Comparison of ENCODE assay signal across 18 cellular contexts in genomic region chr1:54279457-54279856, GRCh38.
A peak's percentile ranks its signal among the peaks of the same experiment; 100 is the strongest.
DNase-seq lines count a peak whose midpoint lies in the region; ATAC-seq and TF ChIP-seq lines count a peak whose summit lies in the region.
"Had no signal": no experiment of that assay in that cellular context is flagged by ENCODE, and none has a peak within 500 bp of the region (broad histone marks: within the 10 kb centered on the region; RNA-seq: fewer than 3 reads in every experiment).

No MANE protein-coding gene starts in this region.

- POLR2A ChIA-PET in activated CD4-positive, alpha-beta T cell treated with anti-CD3 and anti-CD28 coated beads, Interleukin-2, amount 10 ng/mL, durations not matched to agents 7 days and 5 days (lab: Charles Lee) = no interaction called here
- POLR2A ChIA-PET in naive thymus-derived CD4-positive, alpha-beta T cell (lab: Charles Lee) = interaction anchor here (1.6 kb wide), 1 partner anchor 26 kb away, joined by 3 read pairs; no protein-coding TSS in a partner anchor

- peak overlapping the region; percentile 93 for H3K27ac Mint-ChIP-seq in activated CD4-positive, alpha-beta T cell treated with anti-CD3 and anti-CD28 coated beads, Interleukin-2, amount 10 ng/mL, durations not matched to agents 7 days and 5 days
- peak overlapping the region in 8 of 9 donors; percentile 58 to 97 (median 94) for H3K27ac Mint-ChIP-seq in naive thymus-derived CD4-positive, alpha-beta T cell
- H3K27ac Mint-ChIP-seq: activated CD4-positive, alpha-beta memory T cell treated with anti-CD3 and anti-CD28 coated beads, Interleukin-2, amount 10 ng/mL, durations not matched to agents 7 days and 5 days; CD8-positive, alpha-beta T cell; progenitor cell of endocrine pancreas; stimulated activated memory B cell treated with anti-CD40 and anti-IgM and Interleukin-4, amounts not matched to agents 10 μg/mL and 1 μg/mL and 100 μg/mL, for 72 hours had no signal

- DNase-seq in activated CD4-positive, alpha-beta T cell treated with anti-CD3 and anti-CD28 coated beads, Interleukin-2, amount 10 ng/mL, durations not matched to agents 7 days and 5 days = no peak
- no peak for DNase-seq in activated CD4-positive, alpha-beta T cell treated with anti-CD3 and anti-CD28 coated beads for 1 hour
- no peak for DNase-seq in colonic mucosa
- no peak for DNase-seq in naive thymus-derived CD4-positive, alpha-beta T cell
- DNase-seq in transverse colon = no peak
- DNase-seq in T1000 (lab: John Stamatoyannopoulos, UW) = no peak
- DNase-seq in Karpas-422 = no peak
- DNase-seq: activated CD4-positive, alpha-beta memory T cell treated with anti-CD3 and anti-CD28 coated beads, Interleukin-2, amount 10 ng/mL, durations not matched to agents 7 days and 5 days; CD8-positive, alpha-beta T cell; KG1; NCI-H1694; NCI-H524; stimulated activated CD4-positive, alpha-beta T cell treated with anti-CD3 and anti-CD28 coated beads, Interleukin-4, amount 100 ng/mL, for 1 hour; T-helper 9 cell had no signal

- no peaks in the 10 kb centered on the region for H3K9me3 Mint-ChIP-seq in activated CD4-positive, alpha-beta T cell treated with anti-CD3 and anti-CD28 coated beads, Interleukin-2, amount 10 ng/mL, durations not matched to agents 7 days and 5 days
- H3K9me3 Mint-ChIP-seq in naive thymus-derived CD4-positive, alpha-beta T cell = no peaks in the 10 kb centered on the region
- H3K9me3 Mint-ChIP-seq: activated CD4-positive, alpha-beta memory T cell treated with anti-CD3 and anti-CD28 coated beads, Interleukin-2, amount 10 ng/mL, durations not matched to agents 7 days and 5 days; CD8-positive, alpha-beta T cell; mesothelial cell of epicardium; stimulated activated memory B cell treated with anti-CD40 and anti-IgM and Interleukin-4, amounts not matched to agents 10 μg/mL and 1 μg/mL and 100 μg/mL, for 72 hours had no signal

- 93% methylated on average over 8 of the region's 8 CpGs; no CpG with 5 or more reads in 1 of the 2 donors for WGBS in transverse colon (ENCODE audit: low coverage in 1 of 2), 2 donors

- H2AFZ ChIP-seq in Karpas-422 (ENCODE audit: low read length) = no peak overlapping the region

- no peaks in the 10 kb centered on the region for H3K9me2 ChIP-seq in Karpas-422 (replicated peaks; ENCODE audit: insufficient read depth, low read length)

- no peaks in the 10 kb centered on the region for H3K79me2 ChIP-seq in Karpas-422 (ENCODE audit: low read length)

- CTCF ChIA-PET in activated CD4-positive, alpha-beta T cell treated with anti-CD3 and anti-CD28 coated beads, Interleukin-2, amount 10 ng/mL, durations not matched to agents 7 days and 5 days (lab: Charles Lee) = no interaction called here
- CTCF ChIA-PET in naive thymus-derived CD4-positive, alpha-beta T cell (lab: Charles Lee) = no interaction called here

- H3K4me2 ChIP-seq in Karpas-422 (ENCODE audit: low read depth, low read length, poor library complexity, severe bottlenecking) = no peak overlapping the region

- H3K4me3 Mint-ChIP-seq in activated CD4-positive, alpha-beta T cell treated with anti-CD3 and anti-CD28 coated beads, Interleukin-2, amount 10 ng/mL, durations not matched to agents 7 days and 5 days = no peak overlapping the region
- peak overlapping the region in 1 of 10 donors; percentile 6 for H3K4me3 Mint-ChIP-seq in naive thymus-derived CD4-positive, alpha-beta T cell
- H3K4me3 Mint-ChIP-seq: activated CD4-positive, alpha-beta memory T cell treated with anti-CD3 and anti-CD28 coated beads, Interleukin-2, amount 10 ng/mL, durations not matched to agents 7 days and 5 days; CD8-positive, alpha-beta T cell; mesothelial cell of epicardium; stimulated activated memory B cell treated with anti-CD40 and anti-IgM and Interleukin-4, amounts not matched to agents 10 μg/mL and 1 μg/mL and 100 μg/mL, for 72 hours had no signal

- H3K27ac ChIP-seq in colonic mucosa = peak overlapping the region; percentile 83
- peak overlapping the region; percentile 61 for H3K27ac ChIP-seq in naive thymus-derived CD4-positive, alpha-beta T cell (ENCODE audit: low read depth, low read length)
- H3K27ac ChIP-seq in transverse colon = peak overlapping the region; percentile 88 to 94 (median 89)
- no peak overlapping the region for H3K27ac ChIP-seq in Karpas-422 (ENCODE audit: low read length)

- no peak for TF ChIP-seq EP300 in transverse colon (IDR thresholded peaks at IDR 0.05; ENCODE audit: low read depth)

- TF ChIP-seq POLR2A in transverse colon (IDR thresholded peaks at IDR 0.05) = no peak

- peaks cover 30% of the 10 kb centered on the region for H3K36me3 Mint-ChIP-seq in activated CD4-positive, alpha-beta T cell treated with anti-CD3 and anti-CD28 coated beads, Interleukin-2, amount 10 ng/mL, durations not matched to agents 7 days and 5 days (ENCODE audit: low read depth)
- peaks cover 4 to 18% (median 14%) of the 10 kb centered on the region in 5 donors for H3K36me3 Mint-ChIP-seq in naive thymus-derived CD4-positive, alpha-beta T cell

- H3K27me3 ChIP-seq in colonic mucosa (no peaks in the 10 kb centered on the region), transverse colon (no peaks in the 10 kb centered on the region), Karpas-422 (ENCODE audit: low read length) (no peaks in the 10 kb centered on the region)
- H3K27me3 ChIP-seq in naive thymus-derived CD4-positive, alpha-beta T cell (ENCODE audit: control insufficient read depth in 2 of 2, insufficient read depth in 2 of 2, low read length in 2 of 2) = no peaks in the 10 kb centered on the region

- no peaks in the 10 kb centered on the region for H3K27me3 Mint-ChIP-seq in activated CD4-positive, alpha-beta T cell treated with anti-CD3 and anti-CD28 coated beads, Interleukin-2, amount 10 ng/mL, durations not matched to agents 7 days and 5 days
- no peaks in the 10 kb centered on the region for H3K27me3 Mint-ChIP-seq in naive thymus-derived CD4-positive, alpha-beta T cell
- H3K27me3 Mint-ChIP-seq: activated CD4-positive, alpha-beta memory T cell treated with anti-CD3 and anti-CD28 coated beads, Interleukin-2, amount 10 ng/mL, durations not matched to agents 7 days and 5 days; progenitor cell of endocrine pancreas; stimulated activated memory B cell treated with anti-CD40 and anti-IgM and Interleukin-4, amounts not matched to agents 10 μg/mL and 1 μg/mL and 100 μg/mL, for 72 hours had no signal

- 0 out of 2 replicates have a peak, but pooled peaks cover 3% of the 10 kb centered on the region for H4K20me1 ChIP-seq in Karpas-422 (ENCODE audit: insufficient read depth, low read depth, low read length)

- no peaks in the 10 kb centered on the region for H3K9me3 ChIP-seq in colonic mucosa
- H3K9me3 ChIP-seq in naive thymus-derived CD4-positive, alpha-beta T cell (ENCODE audit: control insufficient read depth in 2 of 3, low read length in 3 of 3) = no peaks in the 10 kb centered on the region
- no peaks in the 10 kb centered on the region for H3K9me3 ChIP-seq in transverse colon
- H3K9me3 ChIP-seq in Karpas-422 (ENCODE audit: low read length) = no peaks in the 10 kb centered on the region

- ATAC-seq in naive thymus-derived CD4-positive, alpha-beta T cell = no peak
- no peak for ATAC-seq in HG03571 (IDR thresholded peaks at IDR 0.05; ENCODE audit: unreplicated experiment)
- ATAC-seq: CD8-positive, alpha-beta T cell; stimulated activated memory B cell treated with anti-CD40 and anti-IgM and Interleukin-4, amounts not matched to agents 10 μg/mL and 1 μg/mL and 100 μg/mL, for 72 hours had no signal

- intact Hi-C loops in colonic mucosa (cut with DNase I) = no loop called here
- intact Hi-C loops in naive thymus-derived CD4-positive, alpha-beta T cell (cut with micrococcal nuclease) = loop anchor here in 1 of 2 donors (5.0 kb wide), 1 partner anchor 33 kb away; no protein-coding TSS in a partner anchor
- intact Hi-C loops in transverse colon (cut with DNase I; ENCODE audit: low total_unique reads) = loop anchor here (10.0 kb wide), 1 partner anchor 55 kb away; no protein-coding TSS in a partner anchor

- peaks cover 89% of the 10 kb centered on the region for H3K4me1 Mint-ChIP-seq in activated CD4-positive, alpha-beta T cell treated with anti-CD3 and anti-CD28 coated beads, Interleukin-2, amount 10 ng/mL, durations not matched to agents 7 days and 5 days
- H3K4me1 Mint-ChIP-seq in naive thymus-derived CD4-positive, alpha-beta T cell = peaks cover 36 to 92% (median 83%) of the 10 kb centered on the region in 7 donors
- H3K4me1 Mint-ChIP-seq: stimulated activated memory B cell treated with anti-CD40 and anti-IgM and Interleukin-4, amounts not matched to agents 10 μg/mL and 1 μg/mL and 100 μg/mL, for 72 hours had no signal

- TF ChIP-seq CTCF in colonic mucosa (IDR thresholded peaks at IDR 0.05) (no peak), transverse colon (IDR thresholded peaks at IDR 0.05) (no peak)

- no peak overlapping the region for H3K4me3 ChIP-seq in colonic mucosa
- no peak overlapping the region for H3K4me3 ChIP-seq in naive thymus-derived CD4-positive, alpha-beta T cell (ENCODE audit: low read length)
- H3K4me3 ChIP-seq in transverse colon = no peak overlapping the region
- no peak overlapping the region for H3K4me3 ChIP-seq in Karpas-422 (ENCODE audit: low read length)

- H3K4me1 ChIP-seq in colonic mucosa (peaks cover 25% of the 10 kb centered on the region), transverse colon (peaks cover 51 to 74% (median 59%) of the 10 kb centered on the region in 4 donors), Karpas-422 (ENCODE audit: low read length) (no peaks in the 10 kb centered on the region)
- H3K4me1 ChIP-seq in naive thymus-derived CD4-positive, alpha-beta T cell (ENCODE audit: control insufficient read depth in 2 of 2, insufficient read depth in 2 of 2, low read length in 2 of 2) = peaks cover 0 to 64% of the 10 kb centered on the region in 2 donors

- H3K9ac ChIP-seq in colonic mucosa (ENCODE audit: low read depth in 2 of 2, low read length in 2 of 2) (no peak overlapping the region), Karpas-422 (ENCODE audit: low read length) (no peak overlapping the region)

- H3K36me3 ChIP-seq in colonic mucosa (no peaks in the 10 kb centered on the region), transverse colon (no peaks in the 10 kb centered on the region), Karpas-422 (ENCODE audit: insufficient read depth, low read length) (no peaks in the 10 kb centered on the region)
- H3K36me3 ChIP-seq in naive thymus-derived CD4-positive, alpha-beta T cell (ENCODE audit: control insufficient read depth in 2 of 3, insufficient read depth in 3 of 3, low read length in 3 of 3) = no peaks in the 10 kb centered on the region

- in situ Hi-C loops in transverse colon (cut with MboI; ENCODE audit: low pct_ligation_motif_present in 1 of 4, low pct_unique_long_range_greater_than_20kb in 1 of 4, low sequenced_read_pairs in 3 of 4) = no loop called here
